13 cellular contexts compared by ENCODE assay signal in the genomic region with DNA sequence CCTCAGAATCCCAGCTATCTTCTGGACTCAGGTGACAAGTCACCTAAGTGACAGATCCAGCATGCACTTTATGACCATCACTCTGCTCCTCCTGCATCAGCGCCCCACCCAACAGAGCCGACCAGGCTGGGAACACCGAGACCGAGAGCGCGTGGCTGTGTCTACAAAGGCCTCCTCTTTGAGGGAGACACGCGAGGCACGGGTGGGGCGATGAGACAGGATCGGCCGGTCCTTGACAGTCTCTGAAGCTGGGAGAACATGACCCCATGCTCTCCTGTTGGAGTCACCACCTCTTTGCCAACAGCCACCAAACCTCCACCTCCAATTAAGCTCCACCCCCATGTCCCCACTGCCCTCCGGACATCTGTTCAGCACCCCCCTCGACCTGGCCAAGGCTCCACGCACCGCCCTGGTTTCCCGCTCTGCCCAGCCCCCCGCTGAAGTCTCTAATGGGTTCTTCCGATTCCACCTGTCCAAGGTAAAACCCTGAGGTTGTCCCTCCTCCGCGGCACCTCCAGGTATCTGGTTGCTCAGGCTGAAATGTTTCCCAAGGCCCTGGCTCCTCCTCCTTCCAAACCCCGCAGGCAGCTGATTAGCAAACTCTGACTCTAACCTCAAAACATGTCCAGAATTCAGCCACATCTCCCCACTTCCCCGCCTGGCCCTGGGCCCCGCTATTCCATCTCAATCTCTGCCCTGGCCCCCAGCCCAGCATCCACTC. TPM values are rescaled to one million over a fixed set of nuclear protein-coding genes. Genes with fewer than 3 reads are reported as not detected.
DNase-seq lines count a peak whose midpoint lies in the region; ATAC-seq, FAIRE-seq and TF ChIP-seq lines count a peak whose summit lies in the region.
"Had no signal": no experiment of that assay in that cellular context is flagged by ENCODE, and none has a peak within 500 bp of the region (broad histone marks: within the 10 kb centered on the region; RNA-seq: fewer than 3 reads in every experiment).

No MANE protein-coding gene starts in this region.

- intact Hi-C loops in pancreas (cut with DNase I) = no loop called here

- FAIRE-seq in pancreas (lab: Jason Lieb, UNC) = no peak
- FAIRE-seq in GM12892 (lab: Jason Lieb, UNC) = no peak

- no peak overlapping the region for H3K27ac ChIP-seq in pancreas

- H3K9me3 Mint-ChIP-seq in WTC11 = no peaks in the 10 kb centered on the region

- DNase-seq in GM04503 (ENCODE audit: low read depth) (peak; percentile 44), WTC11 (ENCODE audit: low spot score) (peak; percentile 57), fibroblast of the aortic adventitia (ENCODE audit: low read depth) (peak; percentile 79), pancreas (peak in 2 of 6 donors; percentile 29 to 36), GM12892 (ENCODE audit: insufficient read length) (no peak), MG63 (no peak)
- DNase-seq in activated CD8-positive, alpha-beta memory T cell treated with anti-CD3 and anti-CD28 coated beads, Interleukin-2, amount 50 U/mL, for 4 hours = no peak
- DNase-seq: activated CD4-positive, CD25-positive, alpha-beta regulatory T cell treated with anti-CD3 and anti-CD28 coated beads, Interleukin-2, amount 50 U/mL, for 72 hours; aorta; NK-92 treated with Interleukin-12 subunit alpha and Interleukin-12 subunit beta, amount 100 ng/mL, for 24 hours; stimulated activated naive CD4-positive, alpha-beta T cell had no signal

- peak overlapping the region; percentile 83 for H3K27ac Mint-ChIP-seq in WTC11

- ATAC-seq in WTC11 (peak; percentile 65), pancreas (peak; percentile 38 to 83 (median 62)), HG02588 (IDR thresholded peaks at IDR 0.05; ENCODE audit: unreplicated experiment) (no peak)
- ATAC-seq: sciatic nerve had no signal

- no peak for TF ChIP-seq CTCF in WTC11 (IDR thresholded peaks at IDR 0.05)
- TF ChIP-seq CTCF in fibroblast of the aortic adventitia (IDR thresholded peaks at IDR 0.05; ENCODE audit: insufficient read depth, low read length) = no peak
- TF ChIP-seq CTCF in pancreas (IDR thresholded peaks at IDR 0.05) = no peak

- no peaks in the 10 kb centered on the region for H3K4me1 ChIP-seq in pancreas

- no peak for TF ChIP-seq POLR2A in GM12892 (IDR thresholded peaks at IDR 0.05; ENCODE audit: low read depth, low read length)

- 50 to 51% methylated on average over 24 of the region's 24 CpGs for WGBS in pancreas, 2 donors

- H3K36me3 ChIP-seq in pancreas (peaks cover 3 to 25% (median 6%) of the 10 kb centered on the region in 3 donors), MG63 (peaks cover 10% of the 10 kb centered on the region)

- H3K27me3 Mint-ChIP-seq in WTC11 (ENCODE audit: low read depth) = no peaks in the 10 kb centered on the region

- H3K9me3 ChIP-seq in pancreas (no peaks in the 10 kb centered on the region), MG63 (no peaks in the 10 kb centered on the region)

- no peaks in the 10 kb centered on the region for H3K27me3 ChIP-seq in pancreas
- H3K27me3 ChIP-seq in MG63 = no peaks in the 10 kb centered on the region

- CTCF ChIA-PET in WTC11 (lab: Charles Lee) = interaction anchor here (0.9 to 1.3 kb wide), 2 partner anchors 9 to 34 kb away, joined by 3 to 8 read pairs; no protein-coding TSS in a partner anchor

- peaks cover 21% of the 10 kb centered on the region for H3K36me3 Mint-ChIP-seq in WTC11

- H3K4me3 ChIP-seq in fibroblast of the aortic adventitia (ENCODE audit: low read depth, low read length) (no peak overlapping the region), pancreas (no peak overlapping the region), MG63 (no peak overlapping the region)

- H3K4me1 Mint-ChIP-seq in WTC11 = peaks cover 38% of the 10 kb centered on the region

- no peak overlapping the region for H3K4me3 Mint-ChIP-seq in WTC11

- POLR2A ChIA-PET in WTC11 (lab: Charles Lee) = interaction anchor here (0.7 kb wide), 1 partner anchor 327 kb away, joined by 3 read pairs; no protein-coding TSS in a partner anchor

TF ChIP-seq in WTC11, 78 proteins besides CTCF, POLR2A, EP300 and RAD21:
- no peak for TF ChIP-seq ZNF263 (CRISPR knock-in tag; IDR thresholded peaks at IDR 0.05; ENCODE audit: low read depth)
- no peak for TF ChIP-seq ZNF425 (CRISPR knock-in tag; conservative IDR thresholded peaks at IDR 0.05)
- TF ChIP-seq SP1 (CRISPR knock-in tag; conservative IDR thresholded peaks at IDR 0.05) = no peak
- TF ChIP-seq, protein P1, sequence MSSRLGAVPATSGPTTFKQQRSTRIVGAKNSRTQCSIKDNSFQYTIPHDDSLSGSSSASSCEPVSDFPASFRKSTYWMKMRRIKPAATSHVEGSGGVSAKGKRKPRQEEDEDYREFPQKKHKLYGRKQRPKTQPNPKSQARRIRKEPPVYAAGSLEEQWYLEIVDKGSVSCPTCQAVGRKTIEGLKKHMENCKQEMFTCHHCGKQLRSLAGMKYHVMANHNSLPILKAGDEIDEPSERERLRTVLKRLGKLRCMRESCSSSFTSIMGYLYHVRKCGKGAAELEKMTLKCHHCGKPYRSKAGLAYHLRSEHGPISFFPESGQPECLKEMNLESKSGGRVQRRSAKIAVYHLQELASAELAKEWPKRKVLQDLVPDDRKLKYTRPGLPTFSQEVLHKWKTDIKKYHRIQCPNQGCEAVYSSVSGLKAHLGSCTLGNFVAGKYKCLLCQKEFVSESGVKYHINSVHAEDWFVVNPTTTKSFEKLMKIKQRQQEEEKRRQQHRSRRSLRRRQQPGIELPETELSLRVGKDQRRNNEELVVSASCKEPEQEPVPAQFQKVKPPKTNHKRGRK (CRISPR knock-in tag; IDR thresholded peaks at IDR 0.05; ENCODE audit: borderline replicate concordance) = no peak
- no peak for TF ChIP-seq MYBL2 (CRISPR knock-in tag; IDR thresholded peaks at IDR 0.05)
- TF ChIP-seq E2F5 (CRISPR knock-in tag; IDR thresholded peaks at IDR 0.05) = no peak

RNA-seq across cellular contexts. Expression of gene HSP90AA1, which starts 31.5 kb away (rescaled TPM):
- total RNA-seq in WTC11 (2021) (808 to 842 TPM (median 832 TPM) in 3 replicates), fibroblast of the aortic adventitia (ENCODE audit: low replicate concordance) (323 and 368 TPM in 2 replicates), pancreas (100 to 1,000 TPM; 106 to 393 (median 136) TPM)
- 100 to 1,000 TPM; 106 to 203 TPM for polyA plus RNA-seq in pancreas
- 842 TPM for polyA plus RNA-seq in GM12892 (2012; ENCODE audit: missing spikeins)
- 158 and 180 TPM in 2 replicates for total RNA-seq in MG63 (2014; rRNA removed; shearing (Covaris generic); ENCODE audit: low replicate concordance)

Comparison
In these comparisons a context has a peak if more than half of its experiments do, and no peak if none do; other contexts are left out.
1. DNase-seq: peak in GM04503 (single experiment), WTC11 (single experiment) and fibroblast of the aortic adventitia (single experiment); none in GM12892 (single experiment), activated CD8-positive, alpha-beta memory T cell treated with anti-CD3 and anti-CD28 coated beads, Interleukin-2, amount 50 U/mL, for 4 hours (single experiment) and MG63 (single experiment).